Comparison of ENCODE assay signal across 16 cellular contexts in the genomic region with DNA sequence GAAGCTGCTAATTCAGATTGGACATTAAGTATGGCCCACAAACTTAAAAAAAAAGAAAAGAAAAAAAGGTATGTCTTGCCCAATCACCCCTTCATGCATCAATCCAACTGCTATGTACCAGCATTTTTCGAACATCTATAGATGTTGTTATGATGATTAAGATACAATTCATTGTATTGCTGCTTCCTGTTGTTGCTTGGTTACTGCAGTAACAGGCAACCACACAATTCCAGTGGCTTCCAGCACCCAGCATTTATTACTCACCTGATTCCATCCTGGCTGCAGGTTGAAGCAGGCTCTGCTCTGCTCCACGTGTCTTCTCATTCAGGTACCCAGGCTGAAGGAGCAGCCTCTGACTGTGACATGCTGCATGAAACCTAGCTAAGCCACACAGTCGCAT.
DNase-seq lines count a peak whose midpoint lies in the region; ATAC-seq and TF ChIP-seq lines count a peak whose summit lies in the region.
"Had no signal": no experiment of that assay in that cellular context is flagged by ENCODE, and none has a peak within 500 bp of the region (broad histone marks: within the 10 kb centered on the region; RNA-seq: fewer than 3 reads in every experiment).

No MANE protein-coding gene starts in this region.

- no peaks in the 10 kb centered on the region for H3K9me3 Mint-ChIP-seq in immature natural killer cell

- ATAC-seq in left lung (peak; percentile 12), HG02840 (IDR thresholded peaks at IDR 0.05; ENCODE audit: low FRiP score, unreplicated experiment) (no peak), GM21717 (IDR thresholded peaks at IDR 0.05; ENCODE audit: unreplicated experiment) (no peak)

- no peaks in the 10 kb centered on the region for H3K9me3 ChIP-seq in left lung

- no peak for TF ChIP-seq CTCF in astrocyte of the spinal cord (IDR thresholded peaks at IDR 0.05; ENCODE audit: low read depth, low read length)
- no peak for TF ChIP-seq CTCF in left lung (IDR thresholded peaks at IDR 0.05)

- H3K27ac Mint-ChIP-seq in immature natural killer cell, result no peak overlapping the region

- H3K4me3 Mint-ChIP-seq in immature natural killer cell, result no peak overlapping the region

- peaks cover 5 to 14% (median 10%) of the 10 kb centered on the region in 3 donors for H3K27me3 Mint-ChIP-seq in immature natural killer cell (ENCODE audit: low read depth in 3 of 3)

- H3K4me1 ChIP-seq in left lung, result no peaks in the 10 kb centered on the region

- intact Hi-C loops in left lung (cut with DNase I), result loop anchor here in 1 of 2 donors (10.0 kb wide), 1 partner anchor 124 kb away; no protein-coding TSS in a partner anchor

- H3K4me3 ChIP-seq in astrocyte of the spinal cord (ENCODE audit: low read depth, low read length), result no peak overlapping the region
- no peak overlapping the region for H3K4me3 ChIP-seq in left lung

- no peaks in the 10 kb centered on the region for H3K27me3 ChIP-seq in left lung

- H3K36me3 Mint-ChIP-seq in immature natural killer cell, result no peaks in the 10 kb centered on the region

- in situ Hi-C loops in astrocyte of the spinal cord (cut with HindIII; ENCODE audit: low sequenced_read_pairs), result no loop called here

- H3K4me1 Mint-ChIP-seq in immature natural killer cell, result peaks cover 7 to 21% of the 10 kb centered on the region in 2 donors

- DNase-seq in Daoy (ENCODE audit: low read depth) (peak; percentile 41), LHCN-M2 (ENCODE audit: low read depth) (peak; percentile 27), astrocyte of the spinal cord (ENCODE audit: low read depth, low spot score) (peak; percentile 45), left lung (no peak), NCI-H2196 treated with DMSO at 0.1 percent for 48 hours (lab: John Stamatoyannopoulos, UW; ENCODE audit: unreplicated experiment) (no peak), immature natural killer cell (no peak)
- DNase-seq: activated CD8-positive, alpha-beta memory T cell treated with anti-CD3 and anti-CD28 coated beads, Interleukin-2, amount 50 U/mL, for 48 hours; activated naive CD4-positive, alpha-beta T cell treated with Interleukin-2 at 50 U/mL for 16 hours; caudate nucleus; GDM1; glutamatergic neuron; kidney; retina had no signal

- no peaks in the 10 kb centered on the region for H3K36me3 ChIP-seq in left lung

- H3K27ac ChIP-seq in left lung, result no peak overlapping the region
- H3K27ac ChIP-seq: C4-2B had no signal

Comparison
In these comparisons a context has a peak if more than half of its experiments do, and no peak if none do; other contexts are left out.
1. DNase-seq: peak in Daoy (single experiment), LHCN-M2 (single experiment) and astrocyte of the spinal cord (single experiment); none in left lung (0 of 2), NCI-H2196 treated with DMSO at 0.1 percent for 48 hours (single experiment) and immature natural killer cell (0 of 3).